Comparison of ENCODE assay signal across 26 cellular contexts in the genomic region with DNA sequence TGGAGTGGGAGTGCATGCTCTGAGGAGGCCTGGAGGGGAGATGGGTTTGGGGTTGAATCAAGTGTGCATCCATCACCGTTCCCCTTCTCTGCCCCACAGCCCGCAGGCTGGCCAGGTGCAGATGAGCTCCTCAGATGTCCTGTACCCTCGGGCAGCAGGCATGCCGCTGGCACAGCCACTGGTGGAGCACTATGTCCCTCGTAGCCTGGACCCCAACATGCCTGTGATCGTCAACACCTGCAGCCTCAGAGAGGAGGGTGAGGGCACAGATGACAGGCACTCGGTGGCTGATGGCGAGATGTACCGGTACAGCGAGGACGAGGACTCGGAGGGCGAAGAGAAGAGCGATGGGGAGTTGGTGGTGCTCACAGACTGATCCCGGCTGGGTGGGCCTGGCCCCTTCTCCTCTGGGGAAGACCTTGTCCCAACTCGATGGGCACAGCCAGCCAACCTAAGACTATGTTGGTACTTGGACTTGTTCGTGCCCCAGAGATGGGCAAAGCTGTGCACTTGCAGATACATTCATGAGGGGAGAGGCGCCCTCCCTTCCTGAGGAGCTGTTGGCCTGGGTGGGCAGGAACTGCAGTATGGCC. TPM values are rescaled to one million over a fixed set of nuclear protein-coding genes. Genes with fewer than 3 reads are reported as not detected.
"Had no signal": no experiment of that assay in that cellular context is flagged by ENCODE, and none has a peak within 500 bp of the region (broad histone marks: within the 10 kb centered on the region; RNA-seq: fewer than 3 reads in every experiment).

No MANE protein-coding gene starts in this region.

- H3K27me3 Mint-ChIP-seq: activated CD4-positive, alpha-beta memory T cell treated with anti-CD3 and anti-CD28 coated beads, Interleukin-2, amount 10 ng/mL, durations not matched to agents 7 days and 5 days; activated CD8-positive, alpha-beta memory T cell treated with anti-CD3 and anti-CD28 coated beads, Interleukin-2, amount 10 ng/mL, durations not matched to agents 7 days and 5 days; stimulated activated naive CD8-positive, alpha-beta T cell treated with anti-CD3 and anti-CD28 coated beads, Interleukin-15, Interleukin-2, amounts not matched to agents 100 ng/mL and 50 ng/mL, for 24 hours had no signal

- H3K27ac Mint-ChIP-seq: activated CD4-positive, alpha-beta memory T cell treated with anti-CD3 and anti-CD28 coated beads, Interleukin-2, amount 10 ng/mL, durations not matched to agents 7 days and 5 days; activated CD8-positive, alpha-beta memory T cell treated with anti-CD3 and anti-CD28 coated beads, Interleukin-2, amount 10 ng/mL, durations not matched to agents 7 days and 5 days; stimulated activated naive CD8-positive, alpha-beta T cell treated with anti-CD3 and anti-CD28 coated beads, Interleukin-15, Interleukin-2, amounts not matched to agents 100 ng/mL and 50 ng/mL, for 24 hours; T-helper 1 cell treated with Interleukin-12 subunit alpha and Interleukin-12 subunit beta and Interleukin-4 antibody, amounts not matched to agents 30 μg/mL and 1 μg/mL, for 36 hours had no signal

- H3K9me3 ChIP-seq: mucosa of descending colon, right atrium auricular region, thyroid gland had no signal

- H3K4me3 ChIP-seq: mucosa of descending colon, right atrium auricular region, thyroid gland had no signal

- DNase-seq: activated CD4-positive, alpha-beta memory T cell treated with anti-CD3 and anti-CD28 coated beads, Interleukin-2, amount 10 ng/mL, durations not matched to agents 7 days and 5 days; activated CD4-positive, alpha-beta T cell treated with anti-CD3 and anti-CD28 coated beads for 4 hours; activated CD4-positive, CD25-positive, alpha-beta regulatory T cell; activated CD8-positive, alpha-beta memory T cell treated with anti-CD3 and anti-CD28 coated beads, Interleukin-2, amount 10 ng/mL, durations not matched to agents 7 days and 5 days; activated effector memory CD4-positive, alpha-beta T cell treated with anti-CD3 and anti-CD28 coated beads, Interleukin-2, amount 50 U/mL, for 16 hours; activated naive CD4-positive, alpha-beta T cell treated with anti-CD3 and anti-CD28 coated beads, Interleukin-2, amount 10 ng/mL, durations not matched to agents 7 days and 5 days; activated T-cell treated with anti-CD3 and anti-CD28 coated beads for 4 hours; dermis blood vessel endothelial cell; effector memory CD4-positive, alpha-beta T cell; foreskin melanocyte; glutamatergic neuron; hypothalamus; mesendoderm; mucosa of descending colon; stimulated activated CD4-positive, alpha-beta T cell treated with anti-CD3 and anti-CD28 coated beads, Interleukin-12 subunit alpha, Interleukin-12 subunit beta, amount 100 ng/mL, for 4 hours; stimulated activated CD4-positive, alpha-beta T cell treated with anti-CD3 and anti-CD28 coated beads, Interleukin-4, amount 100 ng/mL, for 4 hours; T1000; thyroid gland had no signal

- H3K4me3 Mint-ChIP-seq: activated CD4-positive, alpha-beta memory T cell treated with anti-CD3 and anti-CD28 coated beads, Interleukin-2, amount 10 ng/mL, durations not matched to agents 7 days and 5 days; activated CD8-positive, alpha-beta memory T cell treated with anti-CD3 and anti-CD28 coated beads, Interleukin-2, amount 10 ng/mL, durations not matched to agents 7 days and 5 days; activated naive CD4-positive, alpha-beta T cell treated with anti-CD3 and anti-CD28 coated beads, Interleukin-2, amount 10 ng/mL, durations not matched to agents 7 days and 5 days; stimulated activated naive CD8-positive, alpha-beta T cell treated with anti-CD3 and anti-CD28 coated beads, Interleukin-15, Interleukin-2, amounts not matched to agents 100 ng/mL and 50 ng/mL, for 24 hours; T-helper 1 cell treated with Interleukin-12 subunit alpha and Interleukin-12 subunit beta and Interleukin-4 antibody, amounts not matched to agents 30 μg/mL and 1 μg/mL, for 36 hours had no signal

- H3K27me3 ChIP-seq: right atrium auricular region, thyroid gland had no signal

- H3K36me3 Mint-ChIP-seq: activated CD8-positive, alpha-beta memory T cell treated with anti-CD3 and anti-CD28 coated beads, Interleukin-2, amount 10 ng/mL, durations not matched to agents 7 days and 5 days; activated naive CD4-positive, alpha-beta T cell treated with anti-CD3 and anti-CD28 coated beads, Interleukin-2, amount 10 ng/mL, durations not matched to agents 7 days and 5 days had no signal

- H3K27ac ChIP-seq: thyroid gland had no signal

- H3K9me3 Mint-ChIP-seq: activated CD4-positive, alpha-beta memory T cell treated with anti-CD3 and anti-CD28 coated beads, Interleukin-2, amount 10 ng/mL, durations not matched to agents 7 days and 5 days; activated naive CD4-positive, alpha-beta T cell treated with anti-CD3 and anti-CD28 coated beads, Interleukin-2, amount 10 ng/mL, durations not matched to agents 7 days and 5 days; stimulated activated naive CD8-positive, alpha-beta T cell treated with anti-CD3 and anti-CD28 coated beads, Interleukin-15, Interleukin-2, amounts not matched to agents 100 ng/mL and 50 ng/mL, for 24 hours; T-helper 1 cell treated with Interleukin-12 subunit alpha and Interleukin-12 subunit beta and Interleukin-4 antibody, amounts not matched to agents 30 μg/mL and 1 μg/mL, for 36 hours had no signal

- ATAC-seq: activated CD8-positive, alpha-beta memory T cell treated with anti-CD3 and anti-CD28 coated beads, Interleukin-2, amount 10 ng/mL, durations not matched to agents 7 days and 5 days; esophagus mucosa; mucosa of descending colon had no signal

RNA-seq across cellular contexts. Expression of gene ETNK2, which starts 26.0 kb away (rescaled TPM):
- total RNA-seq: activated CD8-positive, alpha-beta memory T cell treated with anti-CD3 and anti-CD28 coated beads, Interleukin-2, amount 10 ng/mL, durations not matched to agents 7 days and 5 days had no signal

RNA-seq across cellular contexts. Expression of gene REN, which starts 40.3 kb away (rescaled TPM):
- total RNA-seq: activated CD4-positive, alpha-beta memory T cell treated with anti-CD3 and anti-CD28 coated beads, Interleukin-2, amount 10 ng/mL, durations not matched to agents 7 days and 5 days; activated CD8-positive, alpha-beta memory T cell treated with anti-CD3 and anti-CD28 coated beads, Interleukin-2, amount 10 ng/mL, durations not matched to agents 7 days and 5 days; cardiac septum; dermis blood vessel endothelial cell; endothelial cell of umbilical vein; esophagus mucosa; posterior vena cava; thyroid gland had no signal
- polyA plus RNA-seq: neural cell had no signal
